ENCODE assay signal across 8 cellular contexts in genomic region chr15:97961067-97961954, GRCh38. TPM values are rescaled to one million over a fixed set of nuclear protein-coding genes. Genes with fewer than 3 reads are reported as not detected.
A peak's percentile ranks its signal among the peaks of the same experiment; 100 is the strongest.
DNase-seq lines count a peak whose midpoint lies in the region; ATAC-seq and TF ChIP-seq lines count a peak whose summit lies in the region.

No MANE protein-coding gene starts in this region.

- no peak for TF ChIP-seq RAD21 in liver (IDR thresholded peaks at IDR 0.05)

- H3K9me3 ChIP-seq in liver (ENCODE audit: control insufficient read depth in 4 of 4, low read length in 3 of 4), result no peaks in the 10 kb centered on the region

- peak overlapping the region; percentile 5 to 82 for H3K9ac ChIP-seq in liver (ENCODE audit: low read depth in 1 of 2, low read length in 2 of 2)

- peak overlapping the region; percentile 68 to 94 for H3K4me3 Mint-ChIP-seq in stimulated activated naive B cell treated with anti-CD40 and anti-IgM and Interleukin-4, amounts not matched to agents 10 μg/mL and 1 μg/mL and 100 μg/mL, for 72 hours

- H3K4me1 ChIP-seq in liver (ENCODE audit: control insufficient read depth in 4 of 4, insufficient read depth in 4 of 4, low read length in 3 of 4), result peaks cover 7 to 42% (median 16%) of the 10 kb centered on the region in 4 donors

- H3K4me1 Mint-ChIP-seq in stimulated activated naive B cell treated with anti-CD40 and anti-IgM and Interleukin-4, amounts not matched to agents 10 μg/mL and 1 μg/mL and 100 μg/mL, for 72 hours, result peaks cover 16 to 39% of the 10 kb centered on the region in 2 donors

- peak overlapping the region in 48 of 59 donors; percentile 34 to 89 (median 74) for H3K27ac ChIP-seq in dorsolateral prefrontal cortex
- peak overlapping the region; percentile 90 to 96 for H3K27ac ChIP-seq in liver (ENCODE audit: low read depth in 1 of 2, low read length in 2 of 2)

- H3K27ac Mint-ChIP-seq in stimulated activated naive B cell treated with anti-CD40 and anti-IgM and Interleukin-4, amounts not matched to agents 10 μg/mL and 1 μg/mL and 100 μg/mL, for 72 hours, result no peak overlapping the region

- H3K36me3 Mint-ChIP-seq in stimulated activated naive B cell treated with anti-CD40 and anti-IgM and Interleukin-4, amounts not matched to agents 10 μg/mL and 1 μg/mL and 100 μg/mL, for 72 hours, result peaks cover 4 to 6% of the 10 kb centered on the region in 2 donors

- ATAC-seq in SK-N-SH treated with all-trans-retinoic acid at 6 μM for 48 hours (no peak), HG02870 (IDR thresholded peaks at IDR 0.05; ENCODE audit: unreplicated experiment) (no peak), HG02970 (IDR thresholded peaks at IDR 0.05; ENCODE audit: low FRiP score, unreplicated experiment) (no peak)
- ATAC-seq in stimulated activated naive B cell treated with anti-CD40 and anti-IgM and Interleukin-4, amounts not matched to agents 10 μg/mL and 1 μg/mL and 100 μg/mL, for 72 hours (replicated peaks), result peak in 1 of 2 donors; percentile 2

- DNase-seq in NCI-H82 (lab: John Stamatoyannopoulos, UW) (peak; percentile 39), NCI-H82 treated with DMSO at 0.1 percent for 48 hours (lab: John Stamatoyannopoulos, UW; ENCODE audit: unreplicated experiment) (no peak), dorsolateral prefrontal cortex (peak; percentile 22 to 57 (median 44))
- DNase-seq in stimulated activated naive B cell treated with anti-CD40 and anti-IgM and Interleukin-4, amounts not matched to agents 10 μg/mL and 1 μg/mL and 100 μg/mL, for 72 hours, result peak; percentile 11

- WGBS in liver, result 7% methylated on average over 48 of the region's 48 CpGs

- no peaks in the 10 kb centered on the region for H3K9me3 Mint-ChIP-seq in stimulated activated naive B cell treated with anti-CD40 and anti-IgM and Interleukin-4, amounts not matched to agents 10 μg/mL and 1 μg/mL and 100 μg/mL, for 72 hours

- TF ChIP-seq CTCF in dorsolateral prefrontal cortex (IDR thresholded peaks at IDR 0.05 in 54 of 56, conservative IDR thresholded peaks at IDR 0.05 in 2 of 56; ENCODE audit: low read depth in 1 of 56, partially characterized antibody in 56 of 56) (no peak), liver (IDR thresholded peaks at IDR 0.05; ENCODE audit: low read depth, low read length, missing input control) (no peak)

- intact Hi-C loops in dorsolateral prefrontal cortex (cut with DNase I), result no loop called here

- H3K4me3 ChIP-seq in dorsolateral prefrontal cortex (peak overlapping the region; percentile 68 to 98 (median 89)), liver (ENCODE audit: low read depth in 1 of 3, low read length in 3 of 3) (peak overlapping the region; percentile 72 to 94 (median 86))

- H3K27me3 ChIP-seq in dorsolateral prefrontal cortex, result no peaks in the 10 kb centered on the region
- H3K27me3 ChIP-seq in liver (ENCODE audit: control insufficient read depth in 4 of 4, insufficient read depth in 4 of 4, low read length in 3 of 4), result no peaks in the 10 kb centered on the region

- H3K27me3 Mint-ChIP-seq in stimulated activated naive B cell treated with anti-CD40 and anti-IgM and Interleukin-4, amounts not matched to agents 10 μg/mL and 1 μg/mL and 100 μg/mL, for 72 hours, result no peaks in the 10 kb centered on the region

- H3K36me3 ChIP-seq in liver (ENCODE audit: control insufficient read depth in 4 of 4, insufficient read depth in 3 of 4, low read depth in 1 of 4, low read length in 3 of 4), result peaks cover 0 to 14% (median 6%) of the 10 kb centered on the region in 4 donors

TF ChIP-seq in SK-N-SH treated with all-trans-retinoic acid at 6 μM for 48 hours, 23 proteins besides CTCF, POLR2A, EP300 and RAD21:
- peak; percentile 31; the same call in 1 of the 2 replicates for TF ChIP-seq ZFP3 (CRISPR knock-in tag; IDR thresholded peaks at IDR 0.05)
- TF ChIP-seq, protein P1, sequence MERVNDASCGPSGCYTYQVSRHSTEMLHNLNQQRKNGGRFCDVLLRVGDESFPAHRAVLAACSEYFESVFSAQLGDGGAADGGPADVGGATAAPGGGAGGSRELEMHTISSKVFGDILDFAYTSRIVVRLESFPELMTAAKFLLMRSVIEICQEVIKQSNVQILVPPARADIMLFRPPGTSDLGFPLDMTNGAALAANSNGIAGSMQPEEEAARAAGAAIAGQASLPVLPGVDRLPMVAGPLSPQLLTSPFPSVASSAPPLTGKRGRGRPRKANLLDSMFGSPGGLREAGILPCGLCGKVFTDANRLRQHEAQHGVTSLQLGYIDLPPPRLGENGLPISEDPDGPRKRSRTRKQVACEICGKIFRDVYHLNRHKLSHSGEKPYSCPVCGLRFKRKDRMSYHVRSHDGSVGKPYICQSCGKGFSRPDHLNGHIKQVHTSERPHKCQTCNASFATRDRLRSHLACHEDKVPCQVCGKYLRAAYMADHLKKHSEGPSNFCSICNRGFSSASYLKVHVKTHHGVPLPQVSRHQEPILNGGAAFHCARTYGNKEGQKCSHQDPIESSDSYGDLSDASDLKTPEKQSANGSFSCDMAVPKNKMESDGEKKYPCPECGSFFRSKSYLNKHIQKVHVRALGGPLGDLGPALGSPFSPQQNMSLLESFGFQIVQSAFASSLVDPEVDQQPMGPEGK (CRISPR knock-in tag; IDR thresholded peaks at IDR 0.05; ENCODE audit: borderline replicate concordance), result no peak

TF ChIP-seq in liver, 16 proteins besides CTCF, POLR2A, EP300 and RAD21:
- no peak for TF ChIP-seq SP1 (IDR thresholded peaks at IDR 0.05)
- TF ChIP-seq, protein P2, sequence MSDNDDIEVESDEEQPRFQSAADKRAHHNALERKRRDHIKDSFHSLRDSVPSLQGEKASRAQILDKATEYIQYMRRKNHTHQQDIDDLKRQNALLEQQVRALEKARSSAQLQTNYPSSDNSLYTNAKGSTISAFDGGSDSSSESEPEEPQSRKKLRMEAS (IDR thresholded peaks at IDR 0.05), result no peak
- no peak for TF ChIP-seq FOXA1 (IDR thresholded peaks at IDR 0.05)
- no peak for TF ChIP-seq YY1 (IDR thresholded peaks at IDR 0.05)
- TF ChIP-seq EGR1 (IDR thresholded peaks at IDR 0.05; ENCODE audit: low read depth in 2 of 2), result no peak
- no peak for TF ChIP-seq TAF1 (conservative IDR thresholded peaks at IDR 0.05)
- no peak for TF ChIP-seq RXRA (IDR thresholded peaks at IDR 0.05)
TF ChIP-seq in liver: peak in this region for 0.

RNA-seq across cellular contexts. Expression of gene ARRDC4, which starts 0.8 kb away (rescaled TPM):
- total RNA-seq in dorsolateral prefrontal cortex (10 to 100 TPM; 10.1 to 66.7 (median 25.5) TPM), liver (10 to 100 TPM in 1 of 2 donors, 1 to 10 TPM in 1; 3.4 to 13.4 TPM)
- 1 to 10 TPM; 2.5 to 4.5 TPM for polyA plus RNA-seq in liver
